ENCODE assay signal across 16 cellular contexts in genomic region chr1:88451856-88452255, GRCh38.
A peak's percentile ranks its signal among the peaks of the same experiment; 100 is the strongest.
DNase-seq lines count a peak whose midpoint lies in the region; ATAC-seq lines count a peak whose summit lies in the region.
"Had no signal": no experiment of that assay in that cellular context is flagged by ENCODE, and none has a peak within 500 bp of the region (broad histone marks: within the 10 kb centered on the region; RNA-seq: fewer than 3 reads in every experiment).

No MANE protein-coding gene starts in this region.

- ATAC-seq in HG02759 (IDR thresholded peaks at IDR 0.05; ENCODE audit: unreplicated experiment), result no peak
- ATAC-seq: A549, GM12878 had no signal

- H3K9me3 ChIP-seq in MG63, result no peaks in the 10 kb centered on the region
- H3K9me3 ChIP-seq: A549, BLaER1 had no signal

- H3K36me3 ChIP-seq in MG63, result no peaks in the 10 kb centered on the region
- H3K36me3 ChIP-seq: BLaER1 had no signal

- H3K27ac ChIP-seq in caudate nucleus (ENCODE audit: low read depth, low read length), result peak overlapping the region; percentile 94
- H3K27ac ChIP-seq in temporal lobe (ENCODE audit: low read depth, low read length), result peak overlapping the region; percentile 79
- H3K27ac ChIP-seq: A549, BLaER1 had no signal

- peaks cover 2% of the 10 kb centered on the region; the same call in 1 of the 2 replicates for H3K27me3 ChIP-seq in MG63
- H3K27me3 ChIP-seq: BLaER1 had no signal

- H3K4me3 ChIP-seq in MG63, result no peak overlapping the region
- H3K4me3 ChIP-seq: A549, BLaER1, GM12878 had no signal

- peak in 9 of 61 donors; percentile 2 to 56 (median 16) for DNase-seq in caudate nucleus (lab: John Stamatoyannopoulos, UW)
- peak; percentile 93 for DNase-seq in globus pallidus (ENCODE audit: low spot score)
- peak; percentile 86 for DNase-seq in putamen (ENCODE audit: low spot score)
- no peak for DNase-seq in cortex of kidney (lab: John Stamatoyannopoulos, UW)
- no peak for DNase-seq in cerebellum (ENCODE audit: low spot score)
- no peak for DNase-seq in MG63
- DNase-seq: AML-193; CD4-positive, alpha-beta memory T cell; DMS153; DMS79; H9 had no signal

Comparison
In these comparisons a context has a peak if more than half of its experiments do, and no peak if none do; other contexts are left out.
1. DNase-seq: peak in globus pallidus (single experiment) and putamen (single experiment); none in cortex of kidney (single experiment), cerebellum (single experiment) and MG63 (single experiment).